Comparison of ENCODE assay signal across 8 cellular contexts in genomic region chr1:89842547-89843278, GRCh38. TPM values are rescaled to one million over a fixed set of nuclear protein-coding genes. Genes with fewer than 3 reads are reported as not detected.
A peak's percentile ranks its signal among the peaks of the same experiment; 100 is the strongest.
DNase-seq lines count a peak whose midpoint lies in the region; ATAC-seq and TF ChIP-seq lines count a peak whose summit lies in the region.

No MANE protein-coding gene starts in this region.

- no peak for TF ChIP-seq POLR2A in Peyer's patch (IDR thresholded peaks at IDR 0.05)

- H3K27ac ChIP-seq in A673 (ENCODE audit: low read depth, low read length, poor library complexity, severe bottlenecking) = peak overlapping the region; percentile 49
- H3K27ac ChIP-seq in Peyer's patch = peak overlapping the region; percentile 68 to 92 (median 84)
- peak overlapping the region in 1 of 2 donors; percentile 73 for H3K27ac ChIP-seq in esophagus (ENCODE audit: low read depth in 2 of 2, low read length in 1 of 2)
- H3K27ac ChIP-seq in neural cell (ENCODE audit: low read length) = no peak overlapping the region

- DNase-seq in A673 (ENCODE audit: low spot score) (no peak), Peyer's patch (no peak), NCI-H146 (lab: John Stamatoyannopoulos, UW) (no peak), inferior parietal cortex (ENCODE audit: extremely low spot score) (no peak)

- H3K9me3 ChIP-seq in A673 (ENCODE audit: low read depth, low read length, poor library complexity, severe bottlenecking) (no peaks in the 10 kb centered on the region), Peyer's patch (no peaks in the 10 kb centered on the region), esophagus (ENCODE audit: control insufficient read depth in 2 of 2, insufficient read depth in 1 of 2, low read depth in 1 of 2, low read length in 1 of 2) (no peaks in the 10 kb centered on the region), neural cell (ENCODE audit: low read length) (no peaks in the 10 kb centered on the region)

- TF ChIP-seq RAD21 in neural cell (conservative IDR thresholded peaks at IDR 0.05) = no peak

- no peaks in the 10 kb centered on the region for H3K9me2 ChIP-seq in neural cell (ENCODE audit: insufficient read depth, low read length)

- no peaks in the 10 kb centered on the region for H3K27me3 ChIP-seq in A673 (replicated peaks; ENCODE audit: insufficient read depth, low read depth, low read length, poor library complexity)
- H3K27me3 ChIP-seq in Peyer's patch = no peaks in the 10 kb centered on the region
- H3K27me3 ChIP-seq in esophagus (ENCODE audit: control insufficient read depth in 1 of 2, insufficient read depth in 2 of 2, low read length in 2 of 2) = no peaks in the 10 kb centered on the region
- H3K27me3 ChIP-seq in neural cell (ENCODE audit: insufficient read depth, low read depth, low read length) = no peaks in the 10 kb centered on the region

- H3F3A ChIP-seq in neural cell (ENCODE audit: insufficient read depth, low read length, poor library complexity, severe bottlenecking) = no peaks in the 10 kb centered on the region

- H3K4me1 ChIP-seq in A673 (ENCODE audit: insufficient read depth, low read length, poor library complexity, severe bottlenecking) (peaks cover 39% of the 10 kb centered on the region), Peyer's patch (peaks cover 0 to 8% (median 3%) of the 10 kb centered on the region in 4 donors), esophagus (ENCODE audit: control insufficient read depth in 2 of 2, insufficient read depth in 2 of 2, low read length in 1 of 2) (peaks cover 0 to 3% of the 10 kb centered on the region in 2 donors)

- TF ChIP-seq CTCF in A673 (conservative IDR thresholded peaks at IDR 0.05; ENCODE audit: low read depth, low read length) (no peak), Peyer's patch (IDR thresholded peaks at IDR 0.05) (no peak), neural cell (IDR thresholded peaks at IDR 0.05; ENCODE audit: poor library complexity, severe bottlenecking) (no peak)

- POLR2A ChIA-PET in A673 (lab: Charles Lee; ENCODE audit: low non-redundant PET) = interaction anchor here (0.8 kb wide), 1 partner anchor 131 kb away, joined by 8 read pairs; no protein-coding TSS in a partner anchor

- H4K20me1 ChIP-seq in neural cell (ENCODE audit: insufficient read depth) = no peaks in the 10 kb centered on the region

- H3K36me3 ChIP-seq in A673 (ENCODE audit: insufficient read depth, low read length, poor library complexity, severe bottlenecking) = peaks cover 20% of the 10 kb centered on the region
- peaks cover 0 to 5% (median 0%) of the 10 kb centered on the region in 3 donors for H3K36me3 ChIP-seq in Peyer's patch
- H3K36me3 ChIP-seq in esophagus (ENCODE audit: control insufficient read depth in 2 of 2, insufficient read depth in 2 of 2, low read length in 1 of 2) = no peaks in the 10 kb centered on the region
- no peaks in the 10 kb centered on the region for H3K36me3 ChIP-seq in neural cell (ENCODE audit: insufficient read depth, low read length)

- H2AFZ ChIP-seq in neural cell (ENCODE audit: low read depth, low read length) = no peak overlapping the region

- H3K79me2 ChIP-seq in neural cell (replicated peaks; ENCODE audit: insufficient read depth, low read length) = peaks cover 25% of the 10 kb centered on the region

- 20% methylated on average over 9 of the region's 9 CpGs for WGBS in esophagus, 2 donors

- intact Hi-C loops in A673 (cut with micrococcal nuclease; ENCODE audit: unreplicated experiment) = loop anchor here (1.0 to 5.0 kb wide), 2 partner anchors 65 to 145 kb away; no protein-coding TSS in a partner anchor

- TF ChIP-seq EP300 in neural cell (conservative IDR thresholded peaks at IDR 0.05; ENCODE audit: poor library complexity, severe bottlenecking) = no peak

- no peak overlapping the region for H3K9ac ChIP-seq in neural cell (ENCODE audit: low read length)

- no TSS peak for BruUV-seq in A673 (replicated peaks; lab: Mats Ljungman, UMichigan)

- CTCF ChIA-PET in A673 (lab: Charles Lee) = interaction anchor here (0.6 to 0.7 kb wide), 5 partner anchors 42 to 774 kb away, joined by 3 to 7 read pairs (median 4); no protein-coding TSS in a partner anchor

- no peak overlapping the region for H3K4me2 ChIP-seq in neural cell (ENCODE audit: low read length)

- peak; percentile 35 for ATAC-seq in GM18508 (IDR thresholded peaks at IDR 0.05; ENCODE audit: insufficient read depth, unreplicated experiment)
- peak; percentile 52 for ATAC-seq in HG02943 (IDR thresholded peaks at IDR 0.05; ENCODE audit: low read depth, unreplicated experiment)

- H3K4me3 ChIP-seq in A673 (ENCODE audit: low read depth, low read length, poor library complexity, severe bottlenecking) (peak overlapping the region; percentile 57), Peyer's patch (peak overlapping the region; percentile 75 to 89 (median 78)), esophagus (ENCODE audit: low read depth in 1 of 2, low read length in 2 of 2) (peak overlapping the region; percentile 69 to 90), neural cell (ENCODE audit: low read length) (peak overlapping the region; percentile 52)

TF ChIP-seq in neural cell, 6 proteins besides CTCF, POLR2A, EP300 and RAD21:
- TF ChIP-seq REST (IDR thresholded peaks at IDR 0.05; ENCODE audit: borderline replicate concordance) = no peak
- TF ChIP-seq SMC3 (conservative IDR thresholded peaks at IDR 0.05; ENCODE audit: poor library complexity) = no peak
TF ChIP-seq in neural cell: peak in this region for 0.

RNA-seq across cellular contexts. Expression of gene LRRC8D, which starts 21.9 kb away (rescaled TPM):
- 59.4 and 67.5 TPM in 2 replicates for total RNA-seq in A673 (2021)
- total RNA-seq in Peyer's patch = 100 to 1,000 TPM in 1 of 4 donors, 10 to 100 TPM in 3; 28.9 to 113 (median 58.8) TPM
- 1 to 10 TPM; 3.5 to 7.1 TPM for polyA plus RNA-seq in esophagus
- polyA plus RNA-seq in neural cell = 39.9 and 43.7 TPM in 2 replicates
- polyA minus RNA-seq in neural cell = 82.0 and 84.9 TPM in 2 replicates
